ENCODE assay signal across 14 cellular contexts in the genomic region with DNA sequence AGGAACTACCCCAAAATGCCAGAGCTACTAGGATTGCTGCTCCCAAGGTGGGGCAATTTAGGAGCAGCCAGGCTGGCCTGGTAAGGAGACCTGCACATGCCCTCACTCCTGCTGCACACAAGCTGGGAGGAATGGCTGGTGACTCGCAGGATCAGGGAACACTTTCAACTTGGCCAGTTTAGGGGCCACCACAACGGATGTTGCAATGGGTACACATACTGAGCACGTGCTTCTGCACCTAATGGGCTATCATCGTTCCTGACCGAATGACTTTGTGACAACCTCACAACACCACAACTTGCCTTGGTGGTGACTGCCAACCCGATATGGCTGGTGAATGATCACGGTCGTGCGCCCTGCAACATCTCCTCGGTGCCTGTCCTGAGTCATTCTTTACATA.
"Had no signal": no experiment of that assay in that cellular context is flagged by ENCODE, and none has a peak within 500 bp of the region (broad histone marks: within the 10 kb centered on the region; RNA-seq: fewer than 3 reads in every experiment).

No MANE protein-coding gene starts in this region.

- ATAC-seq: natural killer cell treated with Interleukin-12 subunit alpha and Interleukin-12 subunit beta and Interleukin-15 and Interleukin-18, amount 100 ng/mL, for 72 hours had no signal

- H3K4me3 ChIP-seq: stomach, tibial artery, uterus had no signal

- H3K27ac Mint-ChIP-seq: activated B cell treated with CpG ODN at 0.5 μM for 24 hours; activated CD4-positive, alpha-beta T cell treated with anti-CD3 and anti-CD28 coated beads, Interleukin-2, amount 10 ng/mL, durations not matched to agents 24 days and 14 days; immature natural killer cell; natural killer cell treated with Interleukin-12 subunit alpha and Interleukin-12 subunit beta and Interleukin-15 and Interleukin-18, amount 100 ng/mL, for 72 hours; T-helper 1 cell treated with Interleukin-12 subunit alpha and Interleukin-12 subunit beta and Interleukin-4 antibody, amounts not matched to agents 30 μg/mL and 1 μg/mL, for 36 hours had no signal

- DNase-seq: activated B cell treated with CpG ODN at 0.5 μM for 24 hours; activated CD4-positive, alpha-beta T cell treated with anti-CD3 and anti-CD28 coated beads, Interleukin-2, amount 10 ng/mL, durations not matched to agents 24 days and 14 days; activated CD8-positive, alpha-beta memory T cell treated with anti-CD3 and anti-CD28 coated beads for 24 hours; activated naive CD4-positive, alpha-beta T cell treated with Interleukin-2 at 50 U/mL for 16 hours; dermis blood vessel endothelial cell; glutamatergic neuron; immature natural killer cell; stimulated activated CD4-positive, alpha-beta T cell treated with anti-CD3 and anti-CD28 coated beads, Interleukin-4, amount 100 ng/mL, for 24 hours; stomach; tibial artery; uterus had no signal

- H3K36me3 ChIP-seq: stomach, tibial artery, uterus had no signal

- H3K36me3 Mint-ChIP-seq: immature natural killer cell; natural killer cell treated with Interleukin-12 subunit alpha and Interleukin-12 subunit beta and Interleukin-15 and Interleukin-18, amount 100 ng/mL, for 72 hours had no signal

- H3K27ac ChIP-seq: tibial artery, uterus had no signal

- H3K4me1 Mint-ChIP-seq: activated B cell treated with CpG ODN at 0.5 μM for 24 hours, immature natural killer cell had no signal

- H3K4me3 Mint-ChIP-seq: activated B cell treated with CpG ODN at 0.5 μM for 24 hours; activated CD4-positive, alpha-beta T cell treated with anti-CD3 and anti-CD28 coated beads, Interleukin-2, amount 10 ng/mL, durations not matched to agents 24 days and 14 days; central memory CD8-positive, alpha-beta T cell; immature natural killer cell; natural killer cell treated with Interleukin-12 subunit alpha and Interleukin-12 subunit beta and Interleukin-15 and Interleukin-18, amount 100 ng/mL, for 72 hours; T-helper 1 cell treated with Interleukin-12 subunit alpha and Interleukin-12 subunit beta and Interleukin-4 antibody, amounts not matched to agents 30 μg/mL and 1 μg/mL, for 36 hours had no signal

- H3K9me3 Mint-ChIP-seq: activated B cell treated with CpG ODN at 0.5 μM for 24 hours; activated CD4-positive, alpha-beta T cell treated with anti-CD3 and anti-CD28 coated beads, Interleukin-2, amount 10 ng/mL, durations not matched to agents 24 days and 14 days; central memory CD8-positive, alpha-beta T cell; immature natural killer cell; natural killer cell treated with Interleukin-12 subunit alpha and Interleukin-12 subunit beta and Interleukin-15 and Interleukin-18, amount 100 ng/mL, for 72 hours; T-helper 1 cell treated with Interleukin-12 subunit alpha and Interleukin-12 subunit beta and Interleukin-4 antibody, amounts not matched to agents 30 μg/mL and 1 μg/mL, for 36 hours had no signal

- H3K9me3 ChIP-seq: stomach, tibial artery, uterus had no signal

- H3K27me3 ChIP-seq: stomach, uterus had no signal
